ENCODE assay signal across 1 cellular context in genomic region chr9:70441622-70442021, GRCh38.
A peak's percentile ranks its signal among the peaks of the same experiment; 100 is the strongest.
TF ChIP-seq lines count a peak whose summit lies in the region.

No MANE protein-coding gene starts in this region.

TF ChIP-seq in HepG2, 621 proteins besides CTCF, POLR2A, EP300 and RAD21 (continued from another document and continues in another):
- no peak for TF ChIP-seq ZBTB38 (CRISPR knock-in tag; IDR thresholded peaks at IDR 0.05)
- peak; percentile 90 for TF ChIP-seq TCF7 (IDR thresholded peaks at IDR 0.05; ENCODE audit: low read depth)
- TF ChIP-seq ZBTB2 (CRISPR knock-in tag; IDR thresholded peaks at IDR 0.05; ENCODE audit: low read depth) = no peak
- TF ChIP-seq SUZ12 (IDR thresholded peaks at IDR 0.05; ENCODE audit: low read depth, low read length) = no peak
- no peak for TF ChIP-seq ZNF180 (CRISPR knock-in tag; IDR thresholded peaks at IDR 0.05; ENCODE audit: borderline replicate concordance, low read depth)
- peak; percentile 21; the same call in 1 of the 2 replicates for TF ChIP-seq SIX1 (CRISPR knock-in tag; IDR thresholded peaks at IDR 0.05; ENCODE audit: borderline replicate concordance)
- TF ChIP-seq MTERF4 (CRISPR knock-in tag; IDR thresholded peaks at IDR 0.05) = no peak
- no peak for TF ChIP-seq GATAD1 (CRISPR knock-in tag; IDR thresholded peaks at IDR 0.05)
- TF ChIP-seq HIVEP1 (CRISPR knock-in tag; IDR thresholded peaks at IDR 0.05) = no peak
- no peak for TF ChIP-seq ZNF326 (CRISPR knock-in tag; IDR thresholded peaks at IDR 0.05; ENCODE audit: borderline replicate concordance)
- TF ChIP-seq ZNF781 (CRISPR knock-in tag; IDR thresholded peaks at IDR 0.05; ENCODE audit: borderline replicate concordance, not compliant biosample characterization) = no peak
- TF ChIP-seq ATF4 (CRISPR knock-in tag; IDR thresholded peaks at IDR 0.05) = peak in 1 of 2 experiments; percentile 42; a peak in 1 of 4 replicates
- TF ChIP-seq MED1 (CRISPR knock-in tag; IDR thresholded peaks at IDR 0.05) = peak; percentile 68
- 0 out of 2 replicates have a peak, but pooled peaks have one; percentile 54 for TF ChIP-seq ZNF614 (CRISPR knock-in tag; IDR thresholded peaks at IDR 0.05; ENCODE audit: borderline replicate concordance)
- TF ChIP-seq ZNF543 (CRISPR knock-in tag; IDR thresholded peaks at IDR 0.05) = peak; percentile 70; the same call in 1 of the 2 replicates
- no peak for TF ChIP-seq MEIS1 (CRISPR knock-in tag; IDR thresholded peaks at IDR 0.05; ENCODE audit: borderline replicate concordance)
- 0 out of 2 replicates have a peak, but pooled peaks have one; percentile 27 for TF ChIP-seq KLF6 (CRISPR knock-in tag; IDR thresholded peaks at IDR 0.05)
- TF ChIP-seq ZBTB14 (CRISPR knock-in tag; IDR thresholded peaks at IDR 0.05) = no peak
- TF ChIP-seq, protein P1, sequence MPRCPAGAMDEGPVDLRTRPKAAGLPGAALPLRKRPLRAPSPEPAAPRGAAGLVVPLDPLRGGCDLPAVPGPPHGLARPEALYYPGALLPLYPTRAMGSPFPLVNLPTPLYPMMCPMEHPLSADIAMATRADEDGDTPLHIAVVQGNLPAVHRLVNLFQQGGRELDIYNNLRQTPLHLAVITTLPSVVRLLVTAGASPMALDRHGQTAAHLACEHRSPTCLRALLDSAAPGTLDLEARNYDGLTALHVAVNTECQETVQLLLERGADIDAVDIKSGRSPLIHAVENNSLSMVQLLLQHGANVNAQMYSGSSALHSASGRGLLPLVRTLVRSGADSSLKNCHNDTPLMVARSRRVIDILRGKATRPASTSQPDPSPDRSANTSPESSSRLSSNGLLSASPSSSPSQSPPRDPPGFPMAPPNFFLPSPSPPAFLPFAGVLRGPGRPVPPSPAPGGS (CRISPR knock-in tag; IDR thresholded peaks at IDR 0.05) = no peak
- TF ChIP-seq HHEX (CRISPR knock-in tag; IDR thresholded peaks at IDR 0.05) = peak; percentile 87
- peak; percentile 88 for TF ChIP-seq ISL2 (CRISPR knock-in tag; IDR thresholded peaks at IDR 0.05)
- peak; percentile 23; the same call in 1 of the 2 replicates for TF ChIP-seq NCOR1 (IDR thresholded peaks at IDR 0.05; ENCODE audit: borderline replicate concordance, low read length)
- TF ChIP-seq, protein P2, sequence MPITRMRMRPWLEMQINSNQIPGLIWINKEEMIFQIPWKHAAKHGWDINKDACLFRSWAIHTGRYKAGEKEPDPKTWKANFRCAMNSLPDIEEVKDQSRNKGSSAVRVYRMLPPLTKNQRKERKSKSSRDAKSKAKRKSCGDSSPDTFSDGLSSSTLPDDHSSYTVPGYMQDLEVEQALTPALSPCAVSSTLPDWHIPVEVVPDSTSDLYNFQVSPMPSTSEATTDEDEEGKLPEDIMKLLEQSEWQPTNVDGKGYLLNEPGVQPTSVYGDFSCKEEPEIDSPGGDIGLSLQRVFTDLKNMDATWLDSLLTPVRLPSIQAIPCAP (CRISPR knock-in tag; IDR thresholded peaks at IDR 0.05; ENCODE audit: low read depth) = no peak
- TF ChIP-seq FOXP1 (IDR thresholded peaks at IDR 0.05) = no peak
- peak; percentile 53 for TF ChIP-seq FOXP1 (CRISPR knock-in tag; IDR thresholded peaks at IDR 0.05)
- TF ChIP-seq ZNF264 (CRISPR knock-in tag; IDR thresholded peaks at IDR 0.05) = peak; percentile 100
- TF ChIP-seq TEAD3 (CRISPR knock-in tag; optimal IDR thresholded peaks at IDR 0.05; ENCODE audit: borderline replicate concordance) = peak; percentile 12
- TF ChIP-seq KLF13 (CRISPR knock-in tag; IDR thresholded peaks at IDR 0.05) = no peak
- peak; percentile 74; the same call in 1 of the 2 replicates for TF ChIP-seq SRF (IDR thresholded peaks at IDR 0.05; ENCODE audit: low read depth, low read length)
- TF ChIP-seq SIN3A (IDR thresholded peaks at IDR 0.05; ENCODE audit: borderline replicate concordance, low read depth, low read length) = no peak
- TF ChIP-seq NCOA1 (CRISPR knock-in tag; IDR thresholded peaks at IDR 0.05) = no peak
- TF ChIP-seq NR2F1 (CRISPR knock-in tag; IDR thresholded peaks at IDR 0.05) = peak; percentile 87 to 94
- no peak for TF ChIP-seq SKI (IDR thresholded peaks at IDR 0.05; ENCODE audit: partially characterized antibody)
- TF ChIP-seq CREM (IDR thresholded peaks at IDR 0.05) = peak; percentile 59
- no peak for TF ChIP-seq CREM (CRISPR knock-in tag; IDR thresholded peaks at IDR 0.05)
- TF ChIP-seq MAF1 (CRISPR knock-in tag; IDR thresholded peaks at IDR 0.05; ENCODE audit: borderline replicate concordance) = no peak
- no peak for TF ChIP-seq ZNF775 (CRISPR knock-in tag; IDR thresholded peaks at IDR 0.05; ENCODE audit: borderline replicate concordance)
- TF ChIP-seq ZNF503 (CRISPR knock-in tag; IDR thresholded peaks at IDR 0.05) = peak; percentile 87
- TF ChIP-seq, protein P3, sequence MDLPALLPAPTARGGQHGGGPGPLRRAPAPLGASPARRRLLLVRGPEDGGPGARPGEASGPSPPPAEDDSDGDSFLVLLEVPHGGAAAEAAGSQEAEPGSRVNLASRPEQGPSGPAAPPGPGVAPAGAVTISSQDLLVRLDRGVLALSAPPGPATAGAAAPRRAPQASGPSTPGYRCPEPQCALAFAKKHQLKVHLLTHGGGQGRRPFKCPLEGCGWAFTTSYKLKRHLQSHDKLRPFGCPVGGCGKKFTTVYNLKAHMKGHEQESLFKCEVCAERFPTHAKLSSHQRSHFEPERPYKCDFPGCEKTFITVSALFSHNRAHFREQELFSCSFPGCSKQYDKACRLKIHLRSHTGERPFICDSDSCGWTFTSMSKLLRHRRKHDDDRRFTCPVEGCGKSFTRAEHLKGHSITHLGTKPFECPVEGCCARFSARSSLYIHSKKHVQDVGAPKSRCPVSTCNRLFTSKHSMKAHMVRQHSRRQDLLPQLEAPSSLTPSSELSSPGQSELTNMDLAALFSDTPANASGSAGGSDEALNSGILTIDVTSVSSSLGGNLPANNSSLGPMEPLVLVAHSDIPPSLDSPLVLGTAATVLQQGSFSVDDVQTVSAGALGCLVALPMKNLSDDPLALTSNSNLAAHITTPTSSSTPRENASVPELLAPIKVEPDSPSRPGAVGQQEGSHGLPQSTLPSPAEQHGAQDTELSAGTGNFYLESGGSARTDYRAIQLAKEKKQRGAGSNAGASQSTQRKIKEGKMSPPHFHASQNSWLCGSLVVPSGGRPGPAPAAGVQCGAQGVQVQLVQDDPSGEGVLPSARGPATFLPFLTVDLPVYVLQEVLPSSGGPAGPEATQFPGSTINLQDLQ (CRISPR knock-in tag; IDR thresholded peaks at IDR 0.05) = no peak
- TF ChIP-seq, protein P4, sequence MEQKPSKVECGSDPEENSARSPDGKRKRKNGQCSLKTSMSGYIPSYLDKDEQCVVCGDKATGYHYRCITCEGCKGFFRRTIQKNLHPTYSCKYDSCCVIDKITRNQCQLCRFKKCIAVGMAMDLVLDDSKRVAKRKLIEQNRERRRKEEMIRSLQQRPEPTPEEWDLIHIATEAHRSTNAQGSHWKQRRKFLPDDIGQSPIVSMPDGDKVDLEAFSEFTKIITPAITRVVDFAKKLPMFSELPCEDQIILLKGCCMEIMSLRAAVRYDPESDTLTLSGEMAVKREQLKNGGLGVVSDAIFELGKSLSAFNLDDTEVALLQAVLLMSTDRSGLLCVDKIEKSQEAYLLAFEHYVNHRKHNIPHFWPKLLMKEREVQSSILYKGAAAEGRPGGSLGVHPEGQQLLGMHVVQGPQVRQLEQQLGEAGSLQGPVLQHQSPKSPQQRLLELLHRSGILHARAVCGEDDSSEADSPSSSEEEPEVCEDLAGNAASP (CRISPR knock-in tag; IDR thresholded peaks at IDR 0.05; ENCODE audit: borderline replicate concordance) = peak; percentile 94
- TF ChIP-seq, protein P5, sequence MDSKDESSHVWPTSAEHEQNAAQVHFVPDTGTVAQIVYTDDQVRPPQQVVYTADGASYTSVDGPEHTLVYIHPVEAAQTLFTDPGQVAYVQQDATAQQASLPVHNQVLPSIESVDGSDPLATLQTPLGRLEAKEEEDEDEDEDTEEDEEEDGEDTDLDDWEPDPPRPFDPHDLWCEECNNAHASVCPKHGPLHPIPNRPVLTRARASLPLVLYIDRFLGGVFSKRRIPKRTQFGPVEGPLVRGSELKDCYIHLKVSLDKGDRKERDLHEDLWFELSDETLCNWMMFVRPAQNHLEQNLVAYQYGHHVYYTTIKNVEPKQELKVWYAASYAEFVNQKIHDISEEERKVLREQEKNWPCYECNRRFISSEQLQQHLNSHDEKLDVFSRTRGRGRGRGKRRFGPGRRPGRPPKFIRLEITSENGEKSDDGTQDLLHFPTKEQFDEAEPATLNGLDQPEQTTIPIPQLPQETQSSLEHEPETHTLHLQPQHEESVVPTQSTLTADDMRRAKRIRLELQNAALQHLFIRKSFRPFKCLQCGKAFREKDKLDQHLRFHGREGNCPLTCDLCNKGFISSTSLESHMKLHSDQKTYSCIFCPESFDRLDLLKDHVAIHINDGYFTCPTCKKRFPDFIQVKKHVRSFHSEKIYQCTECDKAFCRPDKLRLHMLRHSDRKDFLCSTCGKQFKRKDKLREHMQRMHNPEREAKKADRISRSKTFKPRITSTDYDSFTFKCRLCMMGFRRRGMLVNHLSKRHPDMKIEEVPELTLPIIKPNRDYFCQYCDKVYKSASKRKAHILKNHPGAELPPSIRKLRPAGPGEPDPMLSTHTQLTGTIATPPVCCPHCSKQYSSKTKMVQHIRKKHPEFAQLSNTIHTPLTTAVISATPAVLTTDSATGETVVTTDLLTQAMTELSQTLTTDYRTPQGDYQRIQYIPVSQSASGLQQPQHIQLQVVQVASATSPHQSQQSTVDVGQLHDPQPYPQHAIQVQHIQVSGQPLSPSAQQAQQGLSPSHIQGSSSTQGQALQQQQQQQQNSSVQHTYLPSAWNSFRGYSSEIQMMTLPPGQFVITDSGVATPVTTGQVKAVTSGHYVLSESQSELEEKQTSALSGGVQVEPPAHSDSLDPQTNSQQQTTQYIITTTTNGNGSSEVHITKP (CRISPR knock-in tag; IDR thresholded peaks at IDR 0.05; ENCODE audit: low read depth) = 0 out of 2 replicates have a peak, but pooled peaks have one; percentile 49
- peak; percentile 79; the same call in 1 of the 2 replicates for TF ChIP-seq TBX3 (IDR thresholded peaks at IDR 0.05; ENCODE audit: borderline replicate concordance)
- no peak for TF ChIP-seq ZNF570 (CRISPR knock-in tag; IDR thresholded peaks at IDR 0.05; ENCODE audit: borderline replicate concordance)
- TF ChIP-seq ZKSCAN1 (IDR thresholded peaks at IDR 0.05; ENCODE audit: low read length) = no peak
- peak; percentile 97 for TF ChIP-seq NR2F6 (IDR thresholded peaks at IDR 0.05)
- TF ChIP-seq NR2F6 (CRISPR knock-in tag; IDR thresholded peaks at IDR 0.05) = peak; percentile 95
- no peak for TF ChIP-seq ZMYM4 (CRISPR knock-in tag; IDR thresholded peaks at IDR 0.05)
- no peak for TF ChIP-seq SIX4 (CRISPR knock-in tag; IDR thresholded peaks at IDR 0.05)
- no peak for TF ChIP-seq FIP1L1 (IDR thresholded peaks at IDR 0.05; ENCODE audit: borderline replicate concordance, insufficient read depth, low read depth, low read length)
- TF ChIP-seq MAZ (IDR thresholded peaks at IDR 0.05; ENCODE audit: borderline replicate concordance, low read depth, low read length) = no peak
- no peak for TF ChIP-seq MAZ (CRISPR knock-in tag; IDR thresholded peaks at IDR 0.05; ENCODE audit: low read depth)
- TF ChIP-seq RXRA (CRISPR knock-in tag; IDR thresholded peaks at IDR 0.05) = peak; percentile 85; the same call in 1 of the 2 replicates
- no peak for TF ChIP-seq ARNTL (CRISPR knock-in tag; IDR thresholded peaks at IDR 0.05)
